ENCODE assay signal across 11 cellular contexts in genomic region chr21:26591543-26591942, GRCh38. TPM values are rescaled to one million over a fixed set of nuclear protein-coding genes. Genes with fewer than 3 reads are reported as not detected.
"Had no signal": no experiment of that assay in that cellular context is flagged by ENCODE, and none has a peak within 500 bp of the region (broad histone marks: within the 10 kb centered on the region; RNA-seq: fewer than 3 reads in every experiment).

No MANE protein-coding gene starts in this region.

- H3K4me1 ChIP-seq: HAP-1 had no signal

- H3K36me3 ChIP-seq: HAP-1 had no signal

- FAIRE-seq: HepG2 had no signal

- ATAC-seq: HCT116, HepG2 had no signal

- H3K4me3 ChIP-seq: GM23248, HAP-1 had no signal

- H3K27ac ChIP-seq: GM23248, HL-60 had no signal

- DNase-seq: GM23248, GOT3, H7, HFFc6 had no signal

RNA-seq across cellular contexts. Expression of gene CYYR1, which starts 18.5 kb away (rescaled TPM):
- total RNA-seq: GM23248, H4, HepG2, HFFc6, HT1080 had no signal
- polyA plus RNA-seq: HepG2, IgD-negative memory B cell had no signal
